ENCODE assay signal across 20 cellular contexts in genomic region chr16:80594756-80595155, GRCh38. TPM values are rescaled to one million over a fixed set of nuclear protein-coding genes. Genes with fewer than 3 reads are reported as not detected.
A peak's percentile ranks its signal among the peaks of the same experiment; 100 is the strongest.
DNase-seq lines count a peak whose midpoint lies in the region; ATAC-seq, FAIRE-seq and TF ChIP-seq lines count a peak whose summit lies in the region.
"Had no signal": no experiment of that assay in that cellular context is flagged by ENCODE, and none has a peak within 500 bp of the region (broad histone marks: within the 10 kb centered on the region; RNA-seq: fewer than 3 reads in every experiment).

No MANE protein-coding gene starts in this region.

- H3K9me3 Mint-ChIP-seq in Calu3 (ENCODE audit: low read depth, unreplicated experiment), result peaks cover 12% of the 10 kb centered on the region
- H3K9me3 Mint-ChIP-seq: CD8-positive, alpha-beta T cell had no signal

- no peaks in the 10 kb centered on the region for H3K79me2 ChIP-seq in HepG2 (ENCODE audit: insufficient read depth, low read length)

- H2AFZ ChIP-seq in HepG2 (ENCODE audit: low read length), result no peak overlapping the region

- no peaks in the 10 kb centered on the region for H3K36me3 Mint-ChIP-seq in Calu3 (ENCODE audit: insufficient read depth, unreplicated experiment)
- H3K36me3 Mint-ChIP-seq: CD8-positive, alpha-beta T cell had no signal

- H3K4me2 ChIP-seq in HepG2 (ENCODE audit: low read depth, low read length), result no peak overlapping the region
- H3K4me2 ChIP-seq: BLaER1 had no signal

- H3K9ac ChIP-seq in HepG2 (ENCODE audit: insufficient read depth, low read depth, low read length), result no peak overlapping the region
- H3K9ac ChIP-seq: BLaER1 had no signal

- no peak for TF ChIP-seq CTCF in HepG2 (CRISPR knock-in tag; IDR thresholded peaks at IDR 0.05)
- TF ChIP-seq CTCF in right lobe of liver (IDR thresholded peaks at IDR 0.05), result no peak
- no peak for TF ChIP-seq CTCF in gastrocnemius medialis (IDR thresholded peaks at IDR 0.05 in 4 of 5, conservative IDR thresholded peaks at IDR 0.05 in 1 of 5)
- TF ChIP-seq CTCF in Calu3 (IDR thresholded peaks at IDR 0.05; ENCODE audit: unreplicated experiment), result no peak

- DNase-seq in HepG2 (ENCODE audit: low spot score), result no peak
- no peak for DNase-seq in right lobe of liver
- DNase-seq in NCI-H226, result peak; percentile 65
- peak; percentile 49 for DNase-seq in fibroblast of peridontal ligament (ENCODE audit: extremely low read depth)
- DNase-seq in GOT3 (lab: John Stamatoyannopoulos, UW), result no peak
- no peak for DNase-seq in gastrocnemius medialis
- no peak for DNase-seq in NAMALWA (ENCODE audit: low spot score)
- DNase-seq in Calu3, result no peak
- DNase-seq: 8988T; CD8-positive, alpha-beta T cell; DMS79 treated with DMSO at 0.1 percent for 48 hours; H7; Kasumi-1; NCI-H1930; NCI-H2171; NCI-H446 treated with DMSO at 0.1 percent for 48 hours; OCI-M1 had no signal

- H4K20me1 ChIP-seq in HepG2 (ENCODE audit: insufficient read depth, low read length), result no peaks in the 10 kb centered on the region
- H4K20me1 ChIP-seq: BLaER1 had no signal

- no peak for TF ChIP-seq RAD21 in HepG2 (CRISPR knock-in tag; IDR thresholded peaks at IDR 0.05)

- in situ Hi-C loops in HepG2 (cut with HindIII; ENCODE audit: extremely low pct_ligation_motif_present, low pct_unique_long_range_greater_than_20kb), result no loop called here
- in situ Hi-C loops in gastrocnemius medialis (cut with MboI; ENCODE audit: low sequenced_read_pairs in 4 of 4), result no loop called here

- H3K4me1 ChIP-seq in HepG2 (ENCODE audit: insufficient read depth, low read length) (no peaks in the 10 kb centered on the region), right lobe of liver (no peaks in the 10 kb centered on the region), gastrocnemius medialis (no peaks in the 10 kb centered on the region)

- BruUV-seq in HepG2 (replicated peaks; lab: Mats Ljungman, UMichigan) (no TSS peak), Calu3 (replicated peaks; lab: Mats Ljungman, UMichigan) (no TSS peak)

- TF ChIP-seq EP300 in HepG2 (IDR thresholded peaks at IDR 0.05; ENCODE audit: low read depth in 2 of 2, low read length in 2 of 2), result no peak
- no peak for TF ChIP-seq EP300 in HepG2 (CRISPR knock-in tag; IDR thresholded peaks at IDR 0.05; ENCODE audit: borderline replicate concordance)

- POLR2A ChIA-PET in HepG2 (lab: Yijun Ruan, JAX), result no interaction called here

- no peak overlapping the region for H3K4me3 Mint-ChIP-seq in Calu3 (ENCODE audit: low read depth, unreplicated experiment)
- H3K4me3 Mint-ChIP-seq: CD8-positive, alpha-beta T cell; T-helper 1 cell treated with Interleukin-12 subunit alpha and Interleukin-12 subunit beta and Interleukin-4 antibody, amounts not matched to agents 30 μg/mL and 1 μg/mL, for 36 hours had no signal

- ATAC-seq in HepG2, result no peak
- ATAC-seq in right lobe of liver, result no peak
- ATAC-seq in gastrocnemius medialis, result no peak
- ATAC-seq: CD8-positive, alpha-beta T cell had no signal

- no peaks in the 10 kb centered on the region for H3K4me1 Mint-ChIP-seq in Calu3 (ENCODE audit: low read depth, unreplicated experiment)

- H3K4me3 ChIP-seq in HepG2 (replicated peaks in 1 of 3; ENCODE audit: insufficient read depth in 1 of 3, low read depth in 2 of 3, low read length in 3 of 3), result no peak overlapping the region
- no peak overlapping the region for H3K4me3 ChIP-seq in right lobe of liver
- H3K4me3 ChIP-seq in gastrocnemius medialis, result no peak overlapping the region
- H3K4me3 ChIP-seq: BLaER1 had no signal

- intact Hi-C loops in HepG2 (cut with micrococcal nuclease; ENCODE audit: unreplicated experiment), result no loop called here
- intact Hi-C loops in right lobe of liver (cut with DNase I), result no loop called here
- intact Hi-C loops in gastrocnemius medialis (cut with DNase I; ENCODE audit: low total_unique reads), result no loop called here
- intact Hi-C loops in Calu3 (cut with micrococcal nuclease; ENCODE audit: unreplicated experiment), result no loop called here

- no peaks in the 10 kb centered on the region for H3K36me3 ChIP-seq in HepG2 (replicated peaks in 1 of 2; ENCODE audit: control insufficient read depth in 1 of 2, insufficient read depth in 2 of 2, low read length in 2 of 2)
- no peaks in the 10 kb centered on the region for H3K36me3 ChIP-seq in right lobe of liver
- no peaks in the 10 kb centered on the region for H3K36me3 ChIP-seq in gastrocnemius medialis

- H3K27ac ChIP-seq in HepG2 (ENCODE audit: extremely low read length, insufficient read depth, low read length) (no peak overlapping the region), right lobe of liver (no peak overlapping the region), gastrocnemius medialis (no peak overlapping the region)
- H3K27ac ChIP-seq: BLaER1, RWPE1 had no signal

- TF ChIP-seq POLR2A in HepG2 (IDR thresholded peaks at IDR 0.05; ENCODE audit: insufficient read depth in 1 of 2, low read depth in 2 of 2, low read length in 2 of 2), result no peak
- no peak for TF ChIP-seq POLR2A in right lobe of liver (IDR thresholded peaks at IDR 0.05)
- no peak for TF ChIP-seq POLR2A in gastrocnemius medialis (IDR thresholded peaks at IDR 0.05)

- H3K27me3 ChIP-seq in HepG2 (ENCODE audit: control insufficient read depth in 1 of 2, insufficient read depth in 2 of 2, low read length in 2 of 2) (no peaks in the 10 kb centered on the region; a peak in 1 of 5 replicates), right lobe of liver (no peaks in the 10 kb centered on the region), gastrocnemius medialis (no peaks in the 10 kb centered on the region)
- H3K27me3 ChIP-seq: BLaER1 had no signal

- CTCF ChIA-PET in HepG2 (lab: Yijun Ruan, JAX; ENCODE audit: low intra/inter-chr PET ratio, low total read pairs), result no interaction called here
- CTCF ChIA-PET in Calu3 (lab: Charles Lee), result no interaction called here

- no peak overlapping the region for H3K27ac Mint-ChIP-seq in Calu3 (ENCODE audit: unreplicated experiment)
- H3K27ac Mint-ChIP-seq: CD8-positive, alpha-beta T cell; T-helper 1 cell treated with Interleukin-12 subunit alpha and Interleukin-12 subunit beta and Interleukin-4 antibody, amounts not matched to agents 30 μg/mL and 1 μg/mL, for 36 hours had no signal

- peaks cover 8% of the 10 kb centered on the region; the same call in 1 of the 2 replicates for H3K9me3 ChIP-seq in HepG2 (ENCODE audit: low read length)
- H3K9me3 ChIP-seq in right lobe of liver, result no peaks in the 10 kb centered on the region
- no peaks in the 10 kb centered on the region for H3K9me3 ChIP-seq in gastrocnemius medialis
- H3K9me3 ChIP-seq: BLaER1 had no signal

- peaks cover 11% of the 10 kb centered on the region for H3K27me3 Mint-ChIP-seq in Calu3 (ENCODE audit: unreplicated experiment)

- no peak for FAIRE-seq in HepG2 (lab: Jason Lieb, UNC)

TF ChIP-seq in HepG2, 621 proteins besides CTCF, POLR2A, EP300 and RAD21:
- TF ChIP-seq ZEB1 (IDR thresholded peaks at IDR 0.05; ENCODE audit: insufficient replicate concordance, low read depth) (no peak), MNT (IDR thresholded peaks at IDR 0.05) (peak; percentile 8; the same call in 1 of the 2 replicates), TCF7L2 (IDR thresholded peaks at IDR 0.05; ENCODE audit: low read depth, low read length) (no peak), ZNF274 (CRISPR knock-in tag; IDR thresholded peaks at IDR 0.05) (no peak), U2AF1 (optimal IDR thresholded peaks at IDR 0.05; ENCODE audit: low read depth, low read length) (no peak), ZNF552 (CRISPR knock-in tag; IDR thresholded peaks at IDR 0.05; ENCODE audit: borderline replicate concordance) (no peak)

RNA-seq across cellular contexts. Expression of gene DYNLRB2, which starts 54.0 kb away (rescaled TPM):
- total RNA-seq in HepG2 (2016; rRNA removed; fragmentation: Illumina TruSeq; extraction: Trizol) (not detected in 2 replicates), right lobe of liver (under 1 TPM in 2 of 6 experiments, not detected in 4; 0.47 to 0.64 TPM), gastrocnemius medialis (not detected), Calu3 (2022) (not detected in 2 replicates)
- not detected in 2 replicates for total RNA-seq in HepG2 (2016; cell fraction: cytosol; rRNA removed; fragmentation: Illumina TruSeq; extraction: Trizol; ENCODE audit: low read depth)
- not detected in 2 replicates for total RNA-seq in HepG2 (2016; cell fraction: insoluble cytoplasmic fraction; rRNA removed; fragmentation: Illumina TruSeq; extraction: Trizol)
- total RNA-seq in HepG2 (2016; cell fraction: membrane; rRNA removed; fragmentation: Illumina TruSeq; extraction: Trizol), result not detected in 2 replicates
- total RNA-seq in HepG2 (2016; cell fraction: nucleus; rRNA removed; fragmentation: Illumina TruSeq; extraction: Trizol), result not detected in 2 replicates
- not detected in 2 replicates for polyA plus RNA-seq in HepG2 (2011; rRNA removed)
- not detected in 2 replicates for polyA plus RNA-seq in HepG2 (2011; cell fraction: cytosol; rRNA removed)
- not detected in 2 replicates for polyA plus RNA-seq in HepG2 (2011; cell fraction: nucleus; rRNA removed)
- polyA plus RNA-seq in HepG2 (2012), result not detected in 2 replicates
- polyA plus RNA-seq in HepG2 (2016; cell fraction: cytosol; fragmentation: Illumina TruSeq; extraction: Trizol; ENCODE audit: low read depth), result not detected in 2 replicates
- not detected in 2 replicates for polyA plus RNA-seq in HepG2 (2016; cell fraction: insoluble cytoplasmic fraction; fragmentation: Illumina TruSeq; extraction: Trizol; ENCODE audit: low read depth)
- not detected in 2 replicates for polyA plus RNA-seq in HepG2 (2016; cell fraction: membrane; fragmentation: Illumina TruSeq; extraction: Trizol; ENCODE audit: low read depth)
- polyA plus RNA-seq in HepG2 (2016; cell fraction: nucleus; fragmentation: Illumina TruSeq; extraction: Trizol; ENCODE audit: insufficient read depth, low read depth), result not detected in 2 replicates
- polyA minus RNA-seq in HepG2 (2011; rRNA and poly(A)+ RNA removed; ENCODE audit: low replicate concordance), result 0.65 TPM in 1 of 2 replicates, not detected in the other
- not detected in 2 replicates for polyA minus RNA-seq in HepG2 (2011; cell fraction: cytosol; rRNA and poly(A)+ RNA removed)
- polyA minus RNA-seq in HepG2 (2011; cell fraction: nucleus; rRNA and poly(A)+ RNA removed), result not detected in 2 replicates
- total RNA-seq: CD8-positive, alpha-beta T cell had no signal

Comparison
In these comparisons a context has a peak if more than half of its experiments do, and no peak if none do; other contexts are left out.
1. DNase-seq: peak in NCI-H226 (single experiment) and fibroblast of peridontal ligament (single experiment); none in HepG2 (single experiment), right lobe of liver (0 of 3), GOT3 (single experiment), gastrocnemius medialis (0 of 2), NAMALWA (single experiment) and Calu3 (single experiment).